Comparison of ENCODE assay signal across 11 cellular contexts in the genomic region with DNA sequence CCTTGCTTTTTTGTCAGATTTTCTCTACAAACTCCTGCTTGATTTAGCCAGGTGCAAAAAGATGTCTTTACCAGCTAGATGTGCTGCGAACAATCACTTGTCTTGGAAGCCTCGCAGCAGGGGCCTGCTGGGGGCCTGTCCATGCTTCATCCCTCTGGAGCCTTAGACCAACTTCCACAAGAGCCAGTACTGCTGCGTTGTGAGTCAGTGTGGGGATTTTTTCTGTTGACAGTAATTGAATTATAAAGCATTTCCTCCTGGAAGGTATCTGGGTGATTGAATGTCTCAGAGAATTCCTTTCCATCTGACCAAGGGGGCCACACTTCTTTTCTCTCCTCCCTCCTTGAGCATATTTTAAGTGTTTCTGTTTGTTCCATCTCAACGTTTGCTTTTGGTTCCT. TPM values are rescaled to one million over a fixed set of nuclear protein-coding genes. Genes with fewer than 3 reads are reported as not detected.
DNase-seq lines count a peak whose midpoint lies in the region; ATAC-seq, FAIRE-seq and TF ChIP-seq lines count a peak whose summit lies in the region.
"Had no signal": no experiment of that assay in that cellular context is flagged by ENCODE, and none has a peak within 500 bp of the region (broad histone marks: within the 10 kb centered on the region; RNA-seq: fewer than 3 reads in every experiment).

No MANE protein-coding gene starts in this region.

- no peak for FAIRE-seq in K562 (lab: Jason Lieb, UNC)

- H3K4me1 ChIP-seq in K562 (replicated peaks in 1 of 2; ENCODE audit: control insufficient read depth in 2 of 2, insufficient read depth in 2 of 2, low read length in 2 of 2): 0 out of 5 replicates have a peak, but pooled peaks cover 0 to 2% of the 10 kb centered on the region in 2 experiments

- no peak overlapping the region for H3K4me3 ChIP-seq in K562

- ATAC-seq in K562 (no peak), HG02981 (IDR thresholded peaks at IDR 0.05; ENCODE audit: unreplicated experiment) (no peak), HG02973 (IDR thresholded peaks at IDR 0.05; ENCODE audit: unreplicated experiment) (no peak)

- in situ Hi-C loops in K562 (cut with MboI): no loop called here

- H3K4me2 ChIP-seq in K562 (ENCODE audit: insufficient read depth, low read length): no peak overlapping the region

- H3K9me3 ChIP-seq in K562 (replicated peaks; ENCODE audit: control insufficient read depth, insufficient read depth, low read depth, low read length): no peaks in the 10 kb centered on the region

- no peak overlapping the region for H3K27ac ChIP-seq in K562 (ENCODE audit: extremely low read depth, low read depth, low read length)

- TF ChIP-seq RAD21 in K562 (CRISPR knock-in tag; conservative IDR thresholded peaks at IDR 0.05 in 1 of 2, IDR thresholded peaks at IDR 0.05 in 1 of 2): no peak

- DNase-seq in EH (ENCODE audit: low read depth): peak; percentile 65
- peak; percentile 58 for DNase-seq in NCI-H226
- DNase-seq in K562 (ENCODE audit: extremely low read depth in 1 of 4, low spot score in 3 of 4): no peak
- peak; percentile 79 for DNase-seq in kidney glomerular epithelial cell (lab: John Stamatoyannopoulos, UW)
- DNase-seq in stimulated activated CD4-positive, alpha-beta T cell treated with anti-CD3 and anti-CD28 coated beads, Interleukin-12 subunit alpha, Interleukin-12 subunit beta, amount 100 ng/mL, for 4 hours: no peak
- no peak for DNase-seq in stimulated activated CD4-positive, alpha-beta T cell treated with anti-CD3 and anti-CD28 coated beads, Interleukin-4, amount 100 ng/mL, for 1 hour
- DNase-seq: NCI-H1417, NCI-H526, T-helper 9 cell had no signal

- WGBS in K562 (ENCODE audit: insufficient coverage, low coverage, missing lambda C conversion rate): 62% methylated on average over 4 of the region's 4 CpGs

- H3K9me1 ChIP-seq in K562 (ENCODE audit: control insufficient read depth, insufficient read depth, low read length): peaks cover 2% of the 10 kb centered on the region

- peaks cover 33% of the 10 kb centered on the region for H3K36me3 ChIP-seq in K562 (ENCODE audit: control insufficient read depth, insufficient read depth, low read length)

- no peak for TF ChIP-seq POLR2A in K562 (conservative IDR thresholded peaks at IDR 0.05)

- TF ChIP-seq CTCF in K562 (IDR thresholded peaks at IDR 0.05 in 2 of 3, conservative IDR thresholded peaks at IDR 0.05 in 1 of 3; ENCODE audit: insufficient read depth in 2 of 3, low read depth in 1 of 3, low read length in 3 of 3): no peak

- H4K20me1 ChIP-seq in K562 (replicated peaks; ENCODE audit: control insufficient read depth, insufficient read depth, low read length): no peaks in the 10 kb centered on the region

- no peaks in the 10 kb centered on the region for H3K27me3 ChIP-seq in K562 (ENCODE audit: control insufficient read depth in 2 of 2, insufficient read depth in 2 of 2, low read length in 2 of 2)

- no peak overlapping the region for H3K9ac ChIP-seq in K562 (ENCODE audit: insufficient read depth in 1 of 2, low read depth in 2 of 2, low read length in 2 of 2)

- no TSS peak for BruUV-seq in K562 (replicated peaks; lab: Mats Ljungman, UMichigan)

- H3K79me2 ChIP-seq in K562 (ENCODE audit: control insufficient read depth, insufficient read depth, low read length): no peaks in the 10 kb centered on the region

- intact Hi-C loops in K562 (cut with micrococcal nuclease): no loop called here

- CTCF ChIA-PET in K562 (lab: Yijun Ruan, JAX; ENCODE audit: low intra/inter-chr PET ratio): no interaction called here

- no peak overlapping the region for H2AFZ ChIP-seq in K562 (ENCODE audit: low read depth, low read length)

- POLR2A ChIA-PET in K562 (lab: Yijun Ruan, JAX): interaction anchor here (0.7 to 2.7 kb wide), 3 partner anchors 11 to 134 kb away, joined by 4 to 13 read pairs (median 5); no protein-coding TSS in a partner anchor

- no peak for TF ChIP-seq EP300 in K562 (IDR thresholded peaks at IDR 0.05; ENCODE audit: low read length)

TF ChIP-seq in K562, 482 proteins besides CTCF, POLR2A, EP300 and RAD21:
- TF ChIP-seq CEBPB (tag; IDR thresholded peaks at IDR 0.05) (no peak), POLR2G (IDR thresholded peaks at IDR 0.05; ENCODE audit: low read depth, low read length) (0 out of 2 replicates have a peak, but pooled peaks have one; percentile 34), CTBP1 (IDR thresholded peaks at IDR 0.05; ENCODE audit: borderline replicate concordance) (no peak), DIDO1 (tag; IDR thresholded peaks at IDR 0.05; ENCODE audit: low read depth) (no peak)

RNA-seq across cellular contexts. Expression of gene LDLRAP1, which starts 40.4 kb away (rescaled TPM):
- 30.0 and 73.0 TPM in 2 replicates for total RNA-seq in K562 (2011; cell fraction: chromatin; rRNA removed; ENCODE audit: low replicate concordance)
- 38.5 and 41.1 TPM in 2 replicates for total RNA-seq in K562 (2011; cell fraction: nucleolus; rRNA removed)
- total RNA-seq in K562 (2011; cell fraction: nucleoplasm; rRNA removed): 33.9 and 37.2 TPM in 2 replicates
- 14.2 and 19.0 TPM in 2 replicates for total RNA-seq in K562 (2014; rRNA removed)
- 10.9 and 13.0 TPM in 2 replicates for total RNA-seq in K562 (2014; rRNA removed; fragmentation: Illumina TruSeq; extraction: Trizol)
- 16.3 and 17.7 TPM in 2 replicates for total RNA-seq in K562 (2015; rRNA removed; fragmentation: Illumina TruSeq; extraction: Trizol)
- 28.8 and 29.2 TPM in 2 replicates for total RNA-seq in K562 (2021)
- 16.2 and 25.0 TPM in 2 replicates for polyA plus RNA-seq in K562 (2011; rRNA removed)
- polyA plus RNA-seq in K562 (2011; cell fraction: cytosol; rRNA removed): 22.4 and 23.7 TPM in 2 replicates
- 69.9 and 75.9 TPM in 2 replicates for polyA plus RNA-seq in K562 (2011; cell fraction: nucleus; rRNA removed)
- polyA plus RNA-seq in K562 (2012): 24.3 and 30.1 TPM in 2 replicates
- polyA plus RNA-seq in K562 (2014; fragmentation: Illumina TruSeq; extraction: Trizol): 26.8 and 29.6 TPM in 2 replicates
- polyA plus RNA-seq in K562 (2014; fragmentation: Nextera tagmentation; extraction: Ambion mirVana): 1 to 10 TPM in 1 of 2 experiments, under 1 TPM in 1; 0.56 to 1.4 TPM
- 22.2 and 25.7 TPM in 2 replicates for polyA plus RNA-seq in K562 (2014; rRNA removed)
- polyA minus RNA-seq in K562 (2011; rRNA and poly(A)+ RNA removed): 11.8 and 12.8 TPM in 2 replicates
- 11.8 and 16.7 TPM in 2 replicates for polyA minus RNA-seq in K562 (2011; cell fraction: cytosol; rRNA and poly(A)+ RNA removed)
- polyA minus RNA-seq in K562 (2011; cell fraction: nucleus; rRNA and poly(A)+ RNA removed): 6.9 and 14.2 TPM in 2 replicates

Comparison
In these comparisons a context has a peak if more than half of its experiments do, and no peak if none do; other contexts are left out.
1. DNase-seq: peak in EH (single experiment), NCI-H226 (single experiment) and kidney glomerular epithelial cell (single experiment); none in K562 (0 of 4), stimulated activated CD4-positive, alpha-beta T cell treated with anti-CD3 and anti-CD28 coated beads, Interleukin-12 subunit alpha, Interleukin-12 subunit beta, amount 100 ng/mL, for 4 hours (single experiment) and stimulated activated CD4-positive, alpha-beta T cell treated with anti-CD3 and anti-CD28 coated beads, Interleukin-4, amount 100 ng/mL, for 1 hour (single experiment).